ENCODE assay signal across 1 cellular context in genomic region chr16:57576429-57576870, GRCh38.
TF ChIP-seq lines count a peak whose summit lies in the region.

No MANE protein-coding gene starts in this region.

TF ChIP-seq in HepG2, 621 proteins besides CTCF, POLR2A, EP300 and RAD21 (continued from another document):
- TF ChIP-seq ZNF687 (CRISPR knock-in tag; IDR thresholded peaks at IDR 0.05) (0 out of 2 replicates have a peak, but pooled peaks have one; percentile 39), ZNF770 (CRISPR knock-in tag; IDR thresholded peaks at IDR 0.05) (no peak), REPIN1 (CRISPR knock-in tag; IDR thresholded peaks at IDR 0.05; ENCODE audit: borderline replicate concordance, low read depth) (no peak), ZBTB7B (CRISPR knock-in tag; IDR thresholded peaks at IDR 0.05) (0 out of 2 replicates have a peak, but pooled peaks have one; percentile 38), YEATS2 (CRISPR knock-in tag; IDR thresholded peaks at IDR 0.05; ENCODE audit: borderline replicate concordance) (0 out of 2 replicates have a peak, but pooled peaks have one; percentile 29), ZNF773 (CRISPR knock-in tag; IDR thresholded peaks at IDR 0.05; ENCODE audit: borderline replicate concordance) (no peak), BCL6 (CRISPR knock-in tag; IDR thresholded peaks at IDR 0.05) (0 out of 2 replicates have a peak, but pooled peaks have one; percentile 7), ATF3 (CRISPR knock-in tag; IDR thresholded peaks at IDR 0.05) (no peak), ZFX (CRISPR knock-in tag; IDR thresholded peaks at IDR 0.05; ENCODE audit: low read depth) (no peak), ZSCAN5A (CRISPR knock-in tag; IDR thresholded peaks at IDR 0.05; ENCODE audit: borderline replicate concordance) (no peak), ZNF777 (CRISPR knock-in tag; IDR thresholded peaks at IDR 0.05) (no peak), FOXO4 (CRISPR knock-in tag; conservative IDR thresholded peaks at IDR 0.05) (0 out of 2 replicates have a peak, but pooled peaks have one; percentile 82), STAT6 (CRISPR knock-in tag; IDR thresholded peaks at IDR 0.05; ENCODE audit: borderline replicate concordance) (no peak), FLYWCH1 (CRISPR knock-in tag; IDR thresholded peaks at IDR 0.05) (no peak), HMGXB4 (CRISPR knock-in tag; IDR thresholded peaks at IDR 0.05; ENCODE audit: borderline replicate concordance in 1 of 2, low read depth in 1 of 2) (peak in 1 of 2 experiments; percentile 70; a peak in 1 of 4 replicates), POLR2AphosphoS2 (IDR thresholded peaks at IDR 0.05; ENCODE audit: low read depth, low read length) (no peak), TFDP2 (CRISPR knock-in tag; IDR thresholded peaks at IDR 0.05) (peak; percentile 83), MATR3 (CRISPR knock-in tag; IDR thresholded peaks at IDR 0.05) (no peak), KMT2B (CRISPR knock-in tag; IDR thresholded peaks at IDR 0.05) (no peak), BHLHE40 (IDR thresholded peaks at IDR 0.05; ENCODE audit: low read length) (peak; percentile 10; the same call in 1 of the 2 replicates), SMAD3 (CRISPR knock-in tag; IDR thresholded peaks at IDR 0.05) (no peak), ZNF274 (CRISPR knock-in tag; IDR thresholded peaks at IDR 0.05) (no peak), ZNF619 (CRISPR knock-in tag; IDR thresholded peaks at IDR 0.05) (no peak), ZFP36 (IDR thresholded peaks at IDR 0.05; ENCODE audit: borderline replicate concordance, low read depth, low read length, partially characterized antibody) (peak; percentile 11), TFDP1 (CRISPR knock-in tag; IDR thresholded peaks at IDR 0.05; ENCODE audit: borderline replicate concordance) (peak; percentile 79; the same call in 1 of the 2 replicates), ZNF629 (CRISPR knock-in tag; conservative IDR thresholded peaks at IDR 0.05) (no peak), ZFP90 (CRISPR knock-in tag; IDR thresholded peaks at IDR 0.05; ENCODE audit: borderline replicate concordance) (0 out of 2 replicates have a peak, but pooled peaks have one; percentile 63), ZNF543 (CRISPR knock-in tag; IDR thresholded peaks at IDR 0.05) (no peak), SRY (CRISPR knock-in tag; IDR thresholded peaks at IDR 0.05) (no peak), NFKB2 (CRISPR knock-in tag; IDR thresholded peaks at IDR 0.05; ENCODE audit: borderline replicate concordance) (peak; percentile 40; the same call in 1 of the 2 replicates), ZFP1 (CRISPR knock-in tag; IDR thresholded peaks at IDR 0.05) (no peak), LBX2 (CRISPR knock-in tag; IDR thresholded peaks at IDR 0.05; ENCODE audit: borderline replicate concordance) (no peak), ZBTB33 (CRISPR knock-in tag; IDR thresholded peaks at IDR 0.05) (0 out of 2 replicates have a peak, but pooled peaks have one; percentile 33), AGO2 (optimal IDR thresholded peaks at IDR 0.05; ENCODE audit: low read depth, low read length) (no peak), ZFY (CRISPR knock-in tag; IDR thresholded peaks at IDR 0.05) (no peak)
